Comparison of ENCODE assay signal across 9 cellular contexts in genomic region chr14:96423446-96424103, GRCh38. TPM values are rescaled to one million over a fixed set of nuclear protein-coding genes. Genes with fewer than 3 reads are reported as not detected.
A peak's percentile ranks its signal among the peaks of the same experiment; 100 is the strongest.
DNase-seq lines count a peak whose midpoint lies in the region; ATAC-seq and TF ChIP-seq lines count a peak whose summit lies in the region.
"Had no signal": no experiment of that assay in that cellular context is flagged by ENCODE, and none has a peak within 500 bp of the region (broad histone marks: within the 10 kb centered on the region; RNA-seq: fewer than 3 reads in every experiment).

No MANE protein-coding gene starts in this region.

- no peak for ATAC-seq in activated CD8-positive, alpha-beta T cell treated with anti-CD3 and anti-CD28 coated beads for 36 hours
- no peak for ATAC-seq in stimulated activated naive CD8-positive, alpha-beta T cell treated with anti-CD3 and anti-CD28 coated beads, Interleukin-15, amount 100 ng/mL, for 72 hours

- H3K36me3 ChIP-seq in right atrium auricular region: no peaks in the 10 kb centered on the region

- peak overlapping the region; percentile 80 for H3K4me3 Mint-ChIP-seq in activated CD4-positive, alpha-beta T cell treated with anti-CD3 and anti-CD28 coated beads, Interleukin-2, amount 10 ng/mL, durations not matched to agents 24 days and 14 days
- peak overlapping the region; percentile 55 for H3K4me3 Mint-ChIP-seq in activated CD8-positive, alpha-beta T cell treated with anti-CD3 and anti-CD28 coated beads for 36 hours
- H3K4me3 Mint-ChIP-seq in stimulated activated naive CD8-positive, alpha-beta T cell treated with anti-CD3 and anti-CD28 coated beads, Interleukin-15, amount 100 ng/mL, for 72 hours: peak overlapping the region; percentile 77 to 79

- POLR2A ChIA-PET in activated CD8-positive, alpha-beta T cell treated with anti-CD3 and anti-CD28 coated beads for 36 hours (lab: Charles Lee): no interaction called here

- H3K27me3 Mint-ChIP-seq in activated CD4-positive, alpha-beta T cell treated with anti-CD3 and anti-CD28 coated beads, Interleukin-2, amount 10 ng/mL, durations not matched to agents 24 days and 14 days: peaks cover 7% of the 10 kb centered on the region
- H3K27me3 Mint-ChIP-seq in activated CD8-positive, alpha-beta T cell treated with anti-CD3 and anti-CD28 coated beads for 36 hours: peaks cover 9% of the 10 kb centered on the region
- H3K27me3 Mint-ChIP-seq in stimulated activated naive CD8-positive, alpha-beta T cell treated with anti-CD3 and anti-CD28 coated beads, Interleukin-15, amount 100 ng/mL, for 72 hours: peaks cover 8% of the 10 kb centered on the region

- H3K4me1 Mint-ChIP-seq in activated CD4-positive, alpha-beta T cell treated with anti-CD3 and anti-CD28 coated beads, Interleukin-2, amount 10 ng/mL, durations not matched to agents 24 days and 14 days: peaks cover 4% of the 10 kb centered on the region
- no peaks in the 10 kb centered on the region for H3K4me1 Mint-ChIP-seq in activated CD8-positive, alpha-beta T cell treated with anti-CD3 and anti-CD28 coated beads for 36 hours (ENCODE audit: low read depth)
- H3K4me1 Mint-ChIP-seq in stimulated activated naive CD8-positive, alpha-beta T cell treated with anti-CD3 and anti-CD28 coated beads, Interleukin-15, amount 100 ng/mL, for 72 hours: peaks cover 7% of the 10 kb centered on the region
- H3K4me1 Mint-ChIP-seq: WTC11 had no signal

- no peaks in the 10 kb centered on the region for H3K9me3 ChIP-seq in right atrium auricular region

- CTCF ChIA-PET in activated CD8-positive, alpha-beta T cell treated with anti-CD3 and anti-CD28 coated beads for 36 hours (lab: Charles Lee): interaction anchor here (0.6 to 2.5 kb wide), 8 partner anchors 9 to 323 kb away, joined by 3 to 7 read pairs (median 4); no protein-coding TSS in a partner anchor

- TF ChIP-seq CTCF in activated CD8-positive, alpha-beta T cell treated with anti-CD3 and anti-CD28 coated beads for 36 hours (IDR thresholded peaks at IDR 0.05): no peak
- no peak for TF ChIP-seq CTCF in right atrium auricular region (IDR thresholded peaks at IDR 0.05)

- intact Hi-C loops in activated CD4-positive, alpha-beta T cell treated with anti-CD3 and anti-CD28 coated beads, Interleukin-2, amount 10 ng/mL, durations not matched to agents 24 days and 14 days (cut with micrococcal nuclease): loop anchor here (1.0 to 2.0 kb wide), 3 partner anchors 126 to 862 kb away; no protein-coding TSS in a partner anchor
- intact Hi-C loops in activated CD8-positive, alpha-beta T cell treated with anti-CD3 and anti-CD28 coated beads for 36 hours (cut with micrococcal nuclease): loop anchor here (2.0 to 10.0 kb wide), 2 partner anchors 127 to 319 kb away; no protein-coding TSS in a partner anchor

- no peaks in the 10 kb centered on the region for H3K9me3 Mint-ChIP-seq in activated CD4-positive, alpha-beta T cell treated with anti-CD3 and anti-CD28 coated beads, Interleukin-2, amount 10 ng/mL, durations not matched to agents 24 days and 14 days
- H3K9me3 Mint-ChIP-seq in activated CD8-positive, alpha-beta T cell treated with anti-CD3 and anti-CD28 coated beads for 36 hours: no peaks in the 10 kb centered on the region
- no peaks in the 10 kb centered on the region for H3K9me3 Mint-ChIP-seq in stimulated activated naive CD8-positive, alpha-beta T cell treated with anti-CD3 and anti-CD28 coated beads, Interleukin-15, amount 100 ng/mL, for 72 hours
- H3K9me3 Mint-ChIP-seq: WTC11 had no signal

- DNase-seq in activated CD4-positive, alpha-beta T cell treated with anti-CD3 and anti-CD28 coated beads, Interleukin-2, amount 10 ng/mL, durations not matched to agents 24 days and 14 days: no peak
- no peak for DNase-seq in activated CD4-positive, alpha-beta T cell treated with anti-CD3 and anti-CD28 coated beads, Interleukin-2, amount 50 U/mL, for 4 hours
- DNase-seq in activated CD8-positive, alpha-beta T cell treated with anti-CD3 and anti-CD28 coated beads for 36 hours: no peak
- DNase-seq in right atrium auricular region (ENCODE audit: low spot score): no peak
- DNase-seq in stimulated activated naive CD8-positive, alpha-beta T cell treated with anti-CD3 and anti-CD28 coated beads, Interleukin-15, amount 100 ng/mL, for 72 hours: no peak
- DNase-seq in DMS153 (lab: John Stamatoyannopoulos, UW): no peak
- no peak for DNase-seq in stimulated activated CD8-positive, alpha-beta memory T cell treated with anti-CD3 and anti-CD28 coated beads, Interleukin-4, amount 100 ng/mL, for 48 hours
- DNase-seq in ACHN: no peak

- H3K27me3 ChIP-seq in right atrium auricular region: no peaks in the 10 kb centered on the region

- in situ Hi-C loops in ACHN (cut with HindIII; ENCODE audit: low pct_ligation_motif_present, low pct_unique_long_range_greater_than_20kb, low sequenced_read_pairs): loop anchor here (25.0 kb wide), 1 partner anchor 111 kb away; no protein-coding TSS in a partner anchor

- H3K27ac Mint-ChIP-seq in activated CD4-positive, alpha-beta T cell treated with anti-CD3 and anti-CD28 coated beads, Interleukin-2, amount 10 ng/mL, durations not matched to agents 24 days and 14 days: no peak overlapping the region
- H3K27ac Mint-ChIP-seq in activated CD8-positive, alpha-beta T cell treated with anti-CD3 and anti-CD28 coated beads for 36 hours: no peak overlapping the region
- peak overlapping the region in 1 of 2 donors; percentile 59 for H3K27ac Mint-ChIP-seq in stimulated activated naive CD8-positive, alpha-beta T cell treated with anti-CD3 and anti-CD28 coated beads, Interleukin-15, amount 100 ng/mL, for 72 hours
- H3K27ac Mint-ChIP-seq: WTC11 had no signal

- peak overlapping the region; percentile 33 to 43 for H3K4me3 ChIP-seq in right atrium auricular region

- H3K36me3 Mint-ChIP-seq in activated CD4-positive, alpha-beta T cell treated with anti-CD3 and anti-CD28 coated beads, Interleukin-2, amount 10 ng/mL, durations not matched to agents 24 days and 14 days (ENCODE audit: low read depth): no peaks in the 10 kb centered on the region
- no peaks in the 10 kb centered on the region for H3K36me3 Mint-ChIP-seq in activated CD8-positive, alpha-beta T cell treated with anti-CD3 and anti-CD28 coated beads for 36 hours (ENCODE audit: low read depth)
- H3K36me3 Mint-ChIP-seq: WTC11 had no signal

- H3K4me1 ChIP-seq in right atrium auricular region: peaks cover 0 to 8% of the 10 kb centered on the region in 2 donors

- peak overlapping the region in 1 of 2 donors; percentile 62 for H3K27ac ChIP-seq in right atrium auricular region

RNA-seq across cellular contexts. Expression of gene AK7, which starts 31.6 kb away (rescaled TPM):
- total RNA-seq in activated CD4-positive, alpha-beta T cell treated with anti-CD3 and anti-CD28 coated beads, Interleukin-2, amount 10 ng/mL, durations not matched to agents 24 days and 14 days: 0.28 TPM in 1 of 2 replicates, not detected in the other
- 1 to 10 TPM; 1.2 to 1.7 TPM for total RNA-seq in activated CD8-positive, alpha-beta T cell treated with anti-CD3 and anti-CD28 coated beads for 36 hours
- 1 to 10 TPM; 1.1 to 2.1 TPM for total RNA-seq in right atrium auricular region
